14 cellular contexts compared by ENCODE assay signal in genomic region chr2:234969329-234970157, GRCh38. TPM values are rescaled to one million over a fixed set of nuclear protein-coding genes. Genes with fewer than 3 reads are reported as not detected.
A peak's percentile ranks its signal among the peaks of the same experiment; 100 is the strongest.
DNase-seq lines count a peak whose midpoint lies in the region; ATAC-seq, FAIRE-seq and TF ChIP-seq lines count a peak whose summit lies in the region.
"Had no signal": no experiment of that assay in that cellular context is flagged by ENCODE, and none has a peak within 500 bp of the region (broad histone marks: within the 10 kb centered on the region; RNA-seq: fewer than 3 reads in every experiment).

No MANE protein-coding gene starts in this region.

- ATAC-seq in activated T-helper 17 cell treated with anti-CD3 and anti-CD28 coated beads, Interleukin-2, amount 50 U/mL, for 72 hours (replicated peaks) = no peak
- ATAC-seq: naive thymus-derived CD8-positive, alpha-beta T cell had no signal

- intact Hi-C loops in kidney (cut with DNase I) (no loop called here), testis (cut with DNase I; ENCODE audit: low total_unique reads) (no loop called here), vagina (cut with DNase I) (no loop called here)

- H3K27ac Mint-ChIP-seq in activated T-helper 17 cell treated with anti-CD3 and anti-CD28 coated beads, Interleukin-2, amount 50 U/mL, for 72 hours = no peak overlapping the region
- H3K27ac Mint-ChIP-seq: activated B cell treated with CpG ODN at 0.5 μM for 24 hours; activated T-cell treated with anti-CD3 and anti-CD28 coated beads, Interleukin-2, amount 50 U/mL, for 24 hours; naive thymus-derived CD8-positive, alpha-beta T cell had no signal

- 49 to 54% methylated on average over 17 of the region's 17 CpGs for WGBS in testis, 2 donors

- FAIRE-seq in HTR-8/SVneo (lab: Jason Lieb, UNC) = peak; percentile 93
- no peak for FAIRE-seq in kidney (lab: Jason Lieb, UNC)

- DNase-seq in HTR-8/SVneo (ENCODE audit: insufficient read length, low spot score) = no peak
- DNase-seq in kidney = peak; percentile 30
- peak; percentile 57 for DNase-seq in testis
- no peak for DNase-seq in GOT3 (lab: John Stamatoyannopoulos, UW)
- DNase-seq in vagina (ENCODE audit: extremely low spot score in 2 of 2) = no peak
- DNase-seq: activated B cell treated with CpG ODN at 0.5 μM for 24 hours; activated T-cell treated with anti-CD3 and anti-CD28 coated beads, Interleukin-2, amount 50 U/mL, for 24 hours; DMS53; esophagus squamous epithelium; naive thymus-derived CD8-positive, alpha-beta T cell; NCI-H446 treated with DMSO at 0.1 percent for 48 hours; SHP77 treated with DMSO at 0.1 percent for 48 hours had no signal

- no peak overlapping the region for H3K4me3 Mint-ChIP-seq in activated T-helper 17 cell treated with anti-CD3 and anti-CD28 coated beads, Interleukin-2, amount 50 U/mL, for 72 hours
- H3K4me3 Mint-ChIP-seq: activated B cell treated with CpG ODN at 0.5 μM for 24 hours; activated T-cell treated with anti-CD3 and anti-CD28 coated beads, Interleukin-2, amount 50 U/mL, for 24 hours; naive thymus-derived CD8-positive, alpha-beta T cell had no signal

- no peak for TF ChIP-seq POLR2A in testis (IDR thresholded peaks at IDR 0.05)
- TF ChIP-seq POLR2A in vagina (IDR thresholded peaks at IDR 0.05) = no peak

- H3K36me3 ChIP-seq in kidney (ENCODE audit: control insufficient read depth in 1 of 2, insufficient read depth in 2 of 2, low read length in 2 of 2) (peaks cover 0 to 2% of the 10 kb centered on the region in 2 donors), testis (ENCODE audit: low read depth, missing control alignments) (no peaks in the 10 kb centered on the region), vagina (no peaks in the 10 kb centered on the region)
- H3K36me3 ChIP-seq: esophagus squamous epithelium had no signal

- H3K27me3 Mint-ChIP-seq in activated T-helper 17 cell treated with anti-CD3 and anti-CD28 coated beads, Interleukin-2, amount 50 U/mL, for 72 hours = peaks cover 23% of the 10 kb centered on the region

- H3K4me1 ChIP-seq in kidney (ENCODE audit: control insufficient read depth in 1 of 2, insufficient read depth in 1 of 2, low read depth in 1 of 2, low read length in 2 of 2) (peaks cover 4 to 15% of the 10 kb centered on the region in 2 donors), testis (peaks cover 30% of the 10 kb centered on the region), vagina (peaks cover 19% of the 10 kb centered on the region)

- TF ChIP-seq CTCF in kidney (IDR thresholded peaks at IDR 0.05; ENCODE audit: borderline replicate concordance, extremely low read depth, insufficient read depth) = no peak
- no peak for TF ChIP-seq CTCF in testis (IDR thresholded peaks at IDR 0.05)
- no peak for TF ChIP-seq CTCF in vagina (IDR thresholded peaks at IDR 0.05)

- H3K27ac ChIP-seq in angular gyrus (ENCODE audit: low read depth, low read length) (peak overlapping the region; percentile 6), kidney (ENCODE audit: low read depth in 2 of 2, low read length in 2 of 2) (no peak overlapping the region), testis (peak overlapping the region in 1 of 2 donors; percentile 2), vagina (no peak overlapping the region)

- H3K9me3 Mint-ChIP-seq in activated T-helper 17 cell treated with anti-CD3 and anti-CD28 coated beads, Interleukin-2, amount 50 U/mL, for 72 hours = no peaks in the 10 kb centered on the region
- H3K9me3 Mint-ChIP-seq: activated B cell treated with CpG ODN at 0.5 μM for 24 hours; activated T-cell treated with anti-CD3 and anti-CD28 coated beads, Interleukin-2, amount 50 U/mL, for 24 hours; naive thymus-derived CD8-positive, alpha-beta T cell had no signal

- H3K4me3 ChIP-seq in kidney (ENCODE audit: low read length in 2 of 2) (no peak overlapping the region), testis (no peak overlapping the region), vagina (no peak overlapping the region)
- H3K4me3 ChIP-seq: esophagus squamous epithelium had no signal

- H3K4me1 Mint-ChIP-seq in activated T-helper 17 cell treated with anti-CD3 and anti-CD28 coated beads, Interleukin-2, amount 50 U/mL, for 72 hours = no peaks in the 10 kb centered on the region

- H3K9me3 ChIP-seq in kidney (ENCODE audit: control insufficient read depth in 1 of 2, low read length in 2 of 2) (no peaks in the 10 kb centered on the region), testis (no peaks in the 10 kb centered on the region), vagina (no peaks in the 10 kb centered on the region)
- H3K9me3 ChIP-seq: esophagus squamous epithelium had no signal

- H3K9ac ChIP-seq in kidney (ENCODE audit: low read length in 2 of 2) = no peak overlapping the region

- H3K36me3 Mint-ChIP-seq in activated T-helper 17 cell treated with anti-CD3 and anti-CD28 coated beads, Interleukin-2, amount 50 U/mL, for 72 hours (ENCODE audit: low read depth) = no peaks in the 10 kb centered on the region
- H3K36me3 Mint-ChIP-seq: naive thymus-derived CD8-positive, alpha-beta T cell had no signal

- H3K27me3 ChIP-seq in testis (no peaks in the 10 kb centered on the region), vagina (no peaks in the 10 kb centered on the region)

RNA-seq across cellular contexts. Expression of gene SH3BP4, which starts 17.7 kb away (rescaled TPM):
- 52.9 TPM for total RNA-seq in kidney
- 20.0 TPM for polyA plus RNA-seq in kidney (ENCODE audit: insufficient read depth, low read depth, low replicate concordance)
- total RNA-seq in testis = 10 to 100 TPM; 64.4 to 88.5 TPM
- 33.3 TPM for polyA plus RNA-seq in testis (ENCODE audit: insufficient read depth, low read depth, low replicate concordance)
- 19.2 TPM for total RNA-seq in vagina
- total RNA-seq in activated T-helper 17 cell treated with anti-CD3 and anti-CD28 coated beads, Interleukin-2, amount 50 U/mL, for 72 hours = not detected
- polyA plus RNA-seq: naive thymus-derived CD8-positive, alpha-beta T cell had no signal

Comparison
In these comparisons a context has a peak if more than half of its experiments do, and no peak if none do; other contexts are left out.
1. DNase-seq: peak in kidney (single experiment) and testis (single experiment); none in HTR-8/SVneo (single experiment), GOT3 (single experiment) and vagina (0 of 2).
2. RNA of gene SH3BP4, which starts 17.7 kb away (total RNA-seq): 64.4 to 88.5 TPM in testis, 52.9 TPM in kidney (single experiment) and 19.2 TPM in vagina (single experiment); not detected in activated T-helper 17 cell treated with anti-CD3 and anti-CD28 coated beads, Interleukin-2, amount 50 U/mL, for 72 hours; every median in the first group is over 10 times any median in the second.